In the genomic region with DNA sequence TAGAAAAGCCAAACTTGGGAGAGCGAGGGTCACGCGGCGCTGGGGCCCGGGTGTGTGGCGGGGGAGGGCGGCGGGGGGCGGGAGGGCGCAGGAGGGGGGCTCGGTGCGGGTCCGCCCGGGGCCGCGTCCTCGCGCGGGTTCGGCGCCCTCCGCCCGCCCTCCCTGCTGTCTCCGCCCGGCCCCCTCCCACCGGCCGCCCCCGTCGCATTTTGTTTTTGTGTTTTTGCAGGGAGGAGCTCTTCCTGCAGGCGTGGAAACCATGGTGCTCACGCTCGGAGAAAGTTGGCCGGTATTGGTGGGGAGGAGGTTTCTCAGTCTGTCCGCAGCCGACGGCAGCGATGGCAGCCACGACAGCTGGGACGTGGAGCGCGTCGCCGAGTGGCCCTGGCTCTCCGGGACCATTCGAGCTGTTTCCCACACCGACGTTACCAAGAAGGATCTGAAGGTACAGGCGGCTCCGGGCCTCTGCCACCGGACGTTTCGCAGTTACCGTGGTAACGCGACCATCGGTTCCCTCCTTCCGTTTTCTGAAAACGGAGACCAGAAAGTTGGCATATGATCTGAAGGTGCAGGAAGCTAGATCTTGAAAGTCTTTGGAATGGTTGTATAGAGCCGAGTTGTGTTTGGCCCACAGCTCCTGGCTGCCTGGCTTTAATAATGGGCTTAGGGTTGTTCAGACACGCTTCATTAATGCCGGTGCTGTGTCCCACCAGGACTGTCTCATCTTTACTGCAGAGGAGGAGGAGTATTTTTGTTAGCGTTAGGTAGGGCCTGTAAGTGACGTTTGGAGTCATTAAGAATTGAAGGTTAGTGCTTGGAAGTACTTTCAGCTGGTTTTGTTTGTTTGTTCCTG, we compare ENCODE assay signal across 8 cellular contexts. TPM values are rescaled to one million over a fixed set of nuclear protein-coding genes. Genes with fewer than 3 reads are reported as not detected.
A peak's percentile ranks its signal among the peaks of the same experiment; 100 is the strongest.
DNase-seq lines count a peak whose midpoint lies in the region; ATAC-seq and TF ChIP-seq lines count a peak whose summit lies in the region.

No MANE protein-coding gene starts in this region.

- H3K36me3 ChIP-seq in uterus = no peaks in the 10 kb centered on the region

- peak; percentile 63 for DNase-seq in Ammon's horn (ENCODE audit: low spot score)
- DNase-seq in HuH-7.5 (ENCODE audit: low spot score) = peak; percentile 13
- DNase-seq in T-helper 1 cell = peak; percentile 51 to 80 (median 68)
- DNase-seq in amniotic stem cell (lab: John Stamatoyannopoulos, UW) = peak; percentile 18
- DNase-seq in left ventricle myocardium superior = peak; percentile 69
- peak; percentile 42 for DNase-seq in putamen (ENCODE audit: low spot score)
- DNase-seq in uterus = peak; percentile 51 to 55

- TF ChIP-seq CTCF in uterus (IDR thresholded peaks at IDR 0.05) = no peak

- peak overlapping the region; percentile 81 to 86 for H3K4me3 ChIP-seq in uterus

- intact Hi-C loops in left ventricle myocardium superior (cut with micrococcal nuclease) = loop anchor here (10.0 kb wide), 1 partner anchor 337 kb away; a partner anchor contains a TSS
- intact Hi-C loops in uterus (cut with DNase I; ENCODE audit: low total_unique reads) = loop anchor here (10.0 kb wide), 1 partner anchor 183 kb away; a partner anchor contains a TSS

- peak overlapping the region; percentile 97 to 98 for H3K27ac ChIP-seq in uterus

- H3K9me3 ChIP-seq in uterus = peaks cover 0 to 24% of the 10 kb centered on the region in 2 donors

- H3K4me1 ChIP-seq in uterus = peaks cover 15 to 18% of the 10 kb centered on the region in 2 donors

- no peak for TF ChIP-seq POLR2A in uterus (IDR thresholded peaks at IDR 0.05)

- H3K27me3 ChIP-seq in uterus = no peaks in the 10 kb centered on the region

- peak; percentile 21 for ATAC-seq in GM19035 (IDR thresholded peaks at IDR 0.05; ENCODE audit: unreplicated experiment)
- peak; percentile 14 for ATAC-seq in left ventricle myocardium superior

RNA-seq across cellular contexts. Expression of a gene that starts 0.8 kb away (rescaled TPM):
- 35.6 TPM for total RNA-seq in left ventricle myocardium superior
- total RNA-seq in uterus = 10 to 100 TPM; 22.5 to 54.3 (median 48.6) TPM

Comparison
In these comparisons a context has a peak if more than half of its experiments do, and no peak if none do; other contexts are left out.
1. Peak in every context shown above with its lines: DNase-seq, ATAC-seq, H3K4me3 ChIP-seq and H3K27ac ChIP-seq.
2. DNase-seq: peak in every context shown above with its lines; median percentile 69 in left ventricle myocardium superior; 68 in T-helper 1 cell; 63 in Ammon's horn; 53 in uterus; 42 in putamen; 18 in amniotic stem cell; 13 in HuH-7.5.